In the genomic region with DNA sequence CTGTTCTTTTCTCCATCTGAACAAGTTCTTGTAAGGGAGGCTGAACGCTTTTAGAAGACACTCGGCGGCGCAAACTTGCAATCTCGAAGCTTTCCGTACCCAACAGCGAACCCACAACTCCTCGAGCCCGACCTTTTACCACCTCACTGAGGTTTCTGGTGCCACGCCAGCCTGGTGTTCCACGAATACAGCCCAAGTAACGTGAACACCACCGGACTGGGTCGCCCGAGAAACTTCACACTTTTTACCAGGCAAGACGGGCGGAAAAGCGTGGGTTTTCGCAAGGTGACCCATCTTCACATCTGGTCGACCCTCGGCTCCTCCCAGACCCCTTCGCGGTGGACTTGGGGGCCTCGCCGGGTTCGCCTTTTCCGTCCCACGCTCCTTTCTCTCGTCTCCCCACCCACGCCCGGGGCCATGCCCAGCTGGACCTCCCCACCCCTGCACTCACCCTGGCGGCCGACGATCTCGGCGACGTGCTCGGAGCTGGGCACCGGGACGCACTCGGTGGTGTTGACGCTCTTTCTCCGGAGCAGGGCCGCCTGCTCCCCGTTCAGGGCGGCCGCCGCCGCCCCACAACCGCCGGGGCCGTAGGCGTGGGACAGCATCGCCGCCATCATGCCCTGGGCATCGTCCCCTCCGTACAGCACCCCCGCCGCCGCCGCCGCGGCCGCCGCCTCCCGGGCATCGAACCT, we compare ENCODE assay signal across 8 cellular contexts. TPM values are rescaled to one million over a fixed set of nuclear protein-coding genes. Genes with fewer than 3 reads are reported as not detected.
DNase-seq lines count a peak whose midpoint lies in the region; ATAC-seq and TF ChIP-seq lines count a peak whose summit lies in the region.

No MANE protein-coding gene starts in this region.

- DNase-seq in UCSD-AML1 (lab: John Stamatoyannopoulos, UW; ENCODE audit: unreplicated experiment) (peak; percentile 58), mammary epithelial cell (no peak), kidney epithelial cell (ENCODE audit: low read depth) (no peak), mesenteric fat pad (ENCODE audit: low spot score) (no peak), NOMO-1 treated with dmso at 0.1 percent for 144 hours (lab: John Stamatoyannopoulos, UW; ENCODE audit: unreplicated experiment) (no peak)
- DNase-seq in stimulated activated CD4-positive, alpha-beta T cell treated with anti-CD3 and anti-CD28 coated beads, Interleukin-1b, Interleukin-23, amount 100 ng/mL, for 4 hours (ENCODE audit: low read depth in 2 of 2): peak; percentile 22 to 50

- peak overlapping the region; percentile 41 for H2AFZ ChIP-seq in mammary epithelial cell (ENCODE audit: low read depth, low read length)

- BruUV-seq in mammary epithelial cell (replicated peaks; lab: Mats Ljungman, UMichigan): TSS peak; percentile 16

- peaks cover 23% of the 10 kb centered on the region for H3K4me1 ChIP-seq in mammary epithelial cell (ENCODE audit: insufficient read depth, low read length)

- CTCF ChIA-PET in mammary epithelial cell (lab: Charles Lee; ENCODE audit: low non-redundant PET): no interaction called here

- no peaks in the 10 kb centered on the region for H4K20me1 ChIP-seq in mammary epithelial cell (ENCODE audit: insufficient read depth, low read length)

- H3K9ac ChIP-seq in mammary epithelial cell (ENCODE audit: insufficient read depth, low read length): peak overlapping the region; percentile 95

- H3K36me3 ChIP-seq in mammary epithelial cell (ENCODE audit: insufficient read depth, low read length) (no peaks in the 10 kb centered on the region), kidney epithelial cell (ENCODE audit: control insufficient read depth, insufficient read depth, low read length) (no peaks in the 10 kb centered on the region)

- ATAC-seq in HG03045 (IDR thresholded peaks at IDR 0.05; ENCODE audit: unreplicated experiment): peak; percentile 5

- H3K4me3 ChIP-seq in mammary epithelial cell (replicated peaks in 1 of 3; ENCODE audit: insufficient read depth in 1 of 3, low read depth in 2 of 3, low read length in 3 of 3): peak overlapping the region; percentile 74 to 83 (median 76)
- peak overlapping the region; percentile 99 for H3K4me3 ChIP-seq in kidney epithelial cell (ENCODE audit: low read depth, low read length)

- in situ Hi-C loops in mammary epithelial cell (cut with MboI; ENCODE audit: low sequenced_read_pairs in 2 of 2): loop anchor here in 1 of 2 donors (10.0 kb wide), 1 partner anchor 419 kb away; no protein-coding TSS in a partner anchor

- dilution Hi-C loops in mammary epithelial cell (cut with HindIII; ENCODE audit: low sequenced_read_pairs): no loop called here

- H3K9me3 ChIP-seq in mammary epithelial cell (replicated peaks; ENCODE audit: insufficient read depth, low read length): no peaks in the 10 kb centered on the region

- H3K4me2 ChIP-seq in mammary epithelial cell (ENCODE audit: insufficient read depth, low read depth, low read length): peak overlapping the region; percentile 90

- WGBS in mammary epithelial cell (ENCODE audit: low coverage, missing lambda C conversion rate): 2% methylated on average over 21 of the region's 67 CpGs

- intact Hi-C loops in mammary epithelial cell (cut with micrococcal nuclease): loop anchor here (2.0 to 10.0 kb wide), 6 partner anchors 81 to 1039 kb away; no protein-coding TSS in a partner anchor

- peak overlapping the region; percentile 93 for H3K27ac ChIP-seq in mammary epithelial cell (ENCODE audit: insufficient read depth, low read depth, low read length)

- H3K27me3 ChIP-seq in mammary epithelial cell (ENCODE audit: insufficient read depth, low read length): no peaks in the 10 kb centered on the region
- H3K27me3 ChIP-seq in kidney epithelial cell (ENCODE audit: control insufficient read depth, insufficient read depth, low read length): no peaks in the 10 kb centered on the region

- H3K79me2 ChIP-seq in mammary epithelial cell (ENCODE audit: insufficient read depth, low read length): peaks cover 57% of the 10 kb centered on the region

- peak; percentile 46 for TF ChIP-seq POLR2A in GM15510 (IDR thresholded peaks at IDR 0.05; ENCODE audit: borderline replicate concordance, extremely low read depth, insufficient read length)

- no peak for TF ChIP-seq CTCF in mammary epithelial cell (conservative IDR thresholded peaks at IDR 0.05 in 1 of 2, IDR thresholded peaks at IDR 0.05 in 1 of 2; ENCODE audit: extremely low read depth in 1 of 2, insufficient read depth in 1 of 2, low read depth in 1 of 2, low read length in 2 of 2)
- TF ChIP-seq CTCF in kidney epithelial cell (IDR thresholded peaks at IDR 0.05; ENCODE audit: insufficient read depth, low read length, poor library complexity, severe bottlenecking): no peak

RNA-seq across cellular contexts. Expression of gene MEX3C, which starts 1.2 kb away (rescaled TPM):
- total RNA-seq in mammary epithelial cell: 100 to 1,000 TPM in 1 of 2 donors, 10 to 100 TPM in 1; 79.1 to 102 TPM
- 57.7 TPM for polyA plus RNA-seq in mammary epithelial cell
- polyA minus RNA-seq in mammary epithelial cell: 187 TPM
- total RNA-seq in kidney epithelial cell: 60.1 and 64.7 TPM in 2 replicates
- 27.2 TPM for total RNA-seq in mesenteric fat pad

Comparison
In these comparisons a context has a peak if more than half of its experiments do, and no peak if none do; other contexts are left out.
1. DNase-seq: peak in UCSD-AML1 (single experiment) and stimulated activated CD4-positive, alpha-beta T cell treated with anti-CD3 and anti-CD28 coated beads, Interleukin-1b, Interleukin-23, amount 100 ng/mL, for 4 hours (2 of 2); none in mammary epithelial cell (single experiment), kidney epithelial cell (single experiment), mesenteric fat pad (single experiment) and NOMO-1 treated with dmso at 0.1 percent for 144 hours (single experiment).